ENCODE assay signal across 8 cellular contexts in genomic region chr2:237966250-237966564, GRCh38. TPM values are rescaled to one million over a fixed set of nuclear protein-coding genes. Genes with fewer than 3 reads are reported as not detected.
DNase-seq lines count a peak whose midpoint lies in the region; ATAC-seq and TF ChIP-seq lines count a peak whose summit lies in the region.

No MANE protein-coding gene starts in this region.

- H3K79me2 ChIP-seq in Loucy (ENCODE audit: insufficient read depth, low read length): peaks cover 40% of the 10 kb centered on the region

- H3K4me1 ChIP-seq in Loucy (ENCODE audit: insufficient read depth, low read length, poor library complexity, severe bottlenecking): peaks cover 26% of the 10 kb centered on the region

- H3K27me3 ChIP-seq in Loucy (ENCODE audit: insufficient read depth, low read length, poor library complexity, severe bottlenecking): no peaks in the 10 kb centered on the region

- peak; percentile 1 for ATAC-seq in GM18907 (IDR thresholded peaks at IDR 0.05; ENCODE audit: unreplicated experiment)

- peak overlapping the region; percentile 62 for H3K9ac ChIP-seq in Loucy (ENCODE audit: low read depth, low read length, poor library complexity, severe bottlenecking)

- H3K9me3 ChIP-seq in Loucy (ENCODE audit: insufficient read depth, low read depth, low read length): no peaks in the 10 kb centered on the region; the same call in 1 of the 2 replicates

- no peaks in the 10 kb centered on the region for H3K9me3 Mint-ChIP-seq in osteocyte (ENCODE audit: unreplicated experiment)

- H3F3A ChIP-seq in Loucy (ENCODE audit: low read depth): no peaks in the 10 kb centered on the region

- H2AFZ ChIP-seq in Loucy (ENCODE audit: low read length): peak overlapping the region; percentile 94

- H3K4me1 Mint-ChIP-seq in osteocyte (ENCODE audit: unreplicated experiment): peaks cover 33% of the 10 kb centered on the region

- H3K27ac Mint-ChIP-seq in osteocyte (ENCODE audit: unreplicated experiment): peak overlapping the region; percentile 57

- H4K20me1 ChIP-seq in Loucy (ENCODE audit: insufficient read depth, low read length, poor library complexity, severe bottlenecking): peaks cover 28% of the 10 kb centered on the region

- H3K4me3 Mint-ChIP-seq in osteocyte (ENCODE audit: unreplicated experiment): peak overlapping the region; percentile 79

- H3K4me3 ChIP-seq in Loucy (ENCODE audit: low read length, poor library complexity, severe bottlenecking): peak overlapping the region; percentile 82
- peak overlapping the region; percentile 70 for H3K4me3 ChIP-seq in epithelial cell of esophagus (ENCODE audit: low read length)

- H3K36me3 Mint-ChIP-seq in osteocyte (ENCODE audit: unreplicated experiment): peaks cover 1% of the 10 kb centered on the region

- H3K36me3 ChIP-seq in Loucy (ENCODE audit: insufficient read depth, low read length): no peaks in the 10 kb centered on the region

- H3K9me2 ChIP-seq in Loucy (replicated peaks; ENCODE audit: low read depth, low read length): no peaks in the 10 kb centered on the region

- TF ChIP-seq CTCF in Loucy (conservative IDR thresholded peaks at IDR 0.05; ENCODE audit: low read length): no peak
- TF ChIP-seq CTCF in epithelial cell of esophagus (IDR thresholded peaks at IDR 0.05; ENCODE audit: insufficient read depth, low read depth, low read length, missing control alignments): no peak
- TF ChIP-seq CTCF in osteocyte (IDR thresholded peaks at IDR 0.05): no peak

- no peaks in the 10 kb centered on the region for H3K27me3 Mint-ChIP-seq in osteocyte (ENCODE audit: unreplicated experiment)

- peak overlapping the region; percentile 85 for H3K4me2 ChIP-seq in Loucy (ENCODE audit: low read depth, low read length, poor library complexity, severe bottlenecking)

- DNase-seq in epithelial cell of esophagus (ENCODE audit: low read depth) (no peak), osteocyte (ENCODE audit: extremely low spot score, unreplicated experiment) (no peak), mucosa of gallbladder (ENCODE audit: low spot score) (no peak), T-helper 9 cell (no peak), cerebellar cortex (ENCODE audit: low spot score) (no peak)
- DNase-seq in activated CD8-positive, alpha-beta memory T cell treated with anti-CD3 and anti-CD28 coated beads, Interleukin-2, amount 50 U/mL, for 48 hours: no peak

RNA-seq across cellular contexts. Expression of gene UBE2F, which starts 0.6 kb away (rescaled TPM):
- total RNA-seq in osteocyte (54.3 and 56.5 TPM in 2 replicates), mucosa of gallbladder (48.5 TPM)
